Comparison of ENCODE assay signal across 2 cellular contexts in the genomic region with DNA sequence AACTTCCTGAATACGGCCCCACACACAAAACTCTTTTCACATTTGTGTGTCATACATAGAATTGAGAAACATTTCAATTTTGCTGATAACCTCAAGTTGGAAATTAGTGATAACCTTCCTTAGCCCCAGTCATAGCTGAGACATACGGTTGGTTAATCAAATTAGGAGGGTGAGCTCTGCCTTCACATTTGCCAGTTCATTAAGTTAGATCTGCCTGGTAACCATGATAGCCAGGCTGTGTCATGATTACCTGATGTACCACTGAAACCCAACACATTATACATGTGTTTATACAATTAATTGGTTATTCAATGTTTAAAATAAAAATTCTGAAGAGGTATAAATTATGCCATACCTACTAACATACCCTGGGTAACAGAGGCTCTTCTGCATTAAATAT.
TF ChIP-seq lines count a peak whose summit lies in the region.

No MANE protein-coding gene starts in this region.

TF ChIP-seq in SK-N-SH, 30 proteins besides CTCF, POLR2A, EP300 and RAD21 (continued from another document):
- TF ChIP-seq, protein P1, sequence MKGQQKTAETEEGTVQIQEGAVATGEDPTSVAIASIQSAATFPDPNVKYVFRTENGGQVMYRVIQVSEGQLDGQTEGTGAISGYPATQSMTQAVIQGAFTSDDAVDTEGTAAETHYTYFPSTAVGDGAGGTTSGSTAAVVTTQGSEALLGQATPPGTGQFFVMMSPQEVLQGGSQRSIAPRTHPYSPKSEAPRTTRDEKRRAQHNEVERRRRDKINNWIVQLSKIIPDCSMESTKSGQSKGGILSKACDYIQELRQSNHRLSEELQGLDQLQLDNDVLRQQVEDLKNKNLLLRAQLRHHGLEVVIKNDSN (IDR thresholded peaks at IDR 0.05; ENCODE audit: borderline replicate concordance, low read depth) = no peak
- TF ChIP-seq GABPA (IDR thresholded peaks at IDR 0.05; ENCODE audit: low read depth) = no peak
- no peak for TF ChIP-seq EZH2phosphoT487 (IDR thresholded peaks at IDR 0.05; ENCODE audit: borderline replicate concordance, low read depth)
- no peak for TF ChIP-seq JUND (IDR thresholded peaks at IDR 0.05)
- no peak for TF ChIP-seq MXI1 (IDR thresholded peaks at IDR 0.05; ENCODE audit: low read depth, low read length)
- no peak for TF ChIP-seq NRF1 (IDR thresholded peaks at IDR 0.05; ENCODE audit: low read depth, low read length)
- no peak for TF ChIP-seq FOXJ3 (CRISPR knock-in tag; IDR thresholded peaks at IDR 0.05)
- no peak for TF ChIP-seq TEAD4 (IDR thresholded peaks at IDR 0.05; ENCODE audit: borderline replicate concordance, insufficient read depth)
- TF ChIP-seq REST (IDR thresholded peaks at IDR 0.05; ENCODE audit: low read depth, low read length) = no peak
- TF ChIP-seq GATA2 (CRISPR knock-in tag; IDR thresholded peaks at IDR 0.05) = peak; percentile 12; the same call in 1 of the 2 replicates
- TF ChIP-seq MAX (IDR thresholded peaks at IDR 0.05; ENCODE audit: low read depth) = no peak
- no peak for TF ChIP-seq SIN3A (IDR thresholded peaks at IDR 0.05; ENCODE audit: borderline replicate concordance, low read depth, low read length)
- TF ChIP-seq RFX5 (IDR thresholded peaks at IDR 0.05; ENCODE audit: low read length) = peak; percentile 69; the same call in 1 of the 2 replicates

TF ChIP-seq in WTC11, 78 proteins besides CTCF, POLR2A, EP300 and RAD21 (continued from another document):
- TF ChIP-seq, protein P2, sequence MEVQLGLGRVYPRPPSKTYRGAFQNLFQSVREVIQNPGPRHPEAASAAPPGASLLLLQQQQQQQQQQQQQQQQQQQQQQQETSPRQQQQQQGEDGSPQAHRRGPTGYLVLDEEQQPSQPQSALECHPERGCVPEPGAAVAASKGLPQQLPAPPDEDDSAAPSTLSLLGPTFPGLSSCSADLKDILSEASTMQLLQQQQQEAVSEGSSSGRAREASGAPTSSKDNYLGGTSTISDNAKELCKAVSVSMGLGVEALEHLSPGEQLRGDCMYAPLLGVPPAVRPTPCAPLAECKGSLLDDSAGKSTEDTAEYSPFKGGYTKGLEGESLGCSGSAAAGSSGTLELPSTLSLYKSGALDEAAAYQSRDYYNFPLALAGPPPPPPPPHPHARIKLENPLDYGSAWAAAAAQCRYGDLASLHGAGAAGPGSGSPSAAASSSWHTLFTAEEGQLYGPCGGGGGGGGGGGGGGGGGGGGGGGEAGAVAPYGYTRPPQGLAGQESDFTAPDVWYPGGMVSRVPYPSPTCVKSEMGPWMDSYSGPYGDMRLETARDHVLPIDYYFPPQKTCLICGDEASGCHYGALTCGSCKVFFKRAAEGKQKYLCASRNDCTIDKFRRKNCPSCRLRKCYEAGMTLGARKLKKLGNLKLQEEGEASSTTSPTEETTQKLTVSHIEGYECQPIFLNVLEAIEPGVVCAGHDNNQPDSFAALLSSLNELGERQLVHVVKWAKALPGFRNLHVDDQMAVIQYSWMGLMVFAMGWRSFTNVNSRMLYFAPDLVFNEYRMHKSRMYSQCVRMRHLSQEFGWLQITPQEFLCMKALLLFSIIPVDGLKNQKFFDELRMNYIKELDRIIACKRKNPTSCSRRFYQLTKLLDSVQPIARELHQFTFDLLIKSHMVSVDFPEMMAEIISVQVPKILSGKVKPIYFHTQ (CRISPR knock-in tag; IDR thresholded peaks at IDR 0.05) = no peak
- TF ChIP-seq, protein P3, sequence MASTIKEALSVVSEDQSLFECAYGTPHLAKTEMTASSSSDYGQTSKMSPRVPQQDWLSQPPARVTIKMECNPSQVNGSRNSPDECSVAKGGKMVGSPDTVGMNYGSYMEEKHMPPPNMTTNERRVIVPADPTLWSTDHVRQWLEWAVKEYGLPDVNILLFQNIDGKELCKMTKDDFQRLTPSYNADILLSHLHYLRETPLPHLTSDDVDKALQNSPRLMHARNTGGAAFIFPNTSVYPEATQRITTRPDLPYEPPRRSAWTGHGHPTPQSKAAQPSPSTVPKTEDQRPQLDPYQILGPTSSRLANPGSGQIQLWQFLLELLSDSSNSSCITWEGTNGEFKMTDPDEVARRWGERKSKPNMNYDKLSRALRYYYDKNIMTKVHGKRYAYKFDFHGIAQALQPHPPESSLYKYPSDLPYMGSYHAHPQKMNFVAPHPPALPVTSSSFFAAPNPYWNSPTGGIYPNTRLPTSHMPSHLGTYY (CRISPR knock-in tag; IDR thresholded peaks at IDR 0.05) = no peak
- TF ChIP-seq ETV6 (CRISPR knock-in tag; IDR thresholded peaks at IDR 0.05) = no peak
